Comparison of ENCODE assay signal across 10 cellular contexts in genomic region chr12:124463341-124463861, GRCh38.
DNase-seq lines count a peak whose midpoint lies in the region; ATAC-seq and TF ChIP-seq lines count a peak whose summit lies in the region.
"Had no signal": no experiment of that assay in that cellular context is flagged by ENCODE, and none has a peak within 500 bp of the region (broad histone marks: within the 10 kb centered on the region; RNA-seq: fewer than 3 reads in every experiment).

No MANE protein-coding gene starts in this region.

- H3K36me3 ChIP-seq in BLaER1 treated with 17β-estradiol and CSF1 and Interleukin-3, amounts not matched to agents 10 nM and 100 nM = peaks cover 48 to 75% (median 67%) of the 10 kb centered on the region in 11 experiments
- peaks cover 12 to 18% of the 10 kb centered on the region in 2 donors for H3K36me3 ChIP-seq in thyroid gland

- H3K27me3 ChIP-seq in BLaER1 treated with 17β-estradiol and CSF1 and Interleukin-3, amounts not matched to agents 10 nM and 100 nM = no peaks in the 10 kb centered on the region
- H3K27me3 ChIP-seq in thyroid gland = no peaks in the 10 kb centered on the region
- H3K27me3 ChIP-seq: brain microvascular endothelial cell, foreskin keratinocyte had no signal

- ATAC-seq in T-helper 17 cell = no peak
- ATAC-seq: foreskin keratinocyte had no signal

- H3K9ac ChIP-seq in BLaER1 treated with 17β-estradiol and CSF1 and Interleukin-3, amounts not matched to agents 10 nM and 100 nM = 0 out of 22 replicates have a peak overlapping the region, but pooled peaks of 1 of the 11 experiments have one; percentile 34

- H3K4me1 ChIP-seq in BLaER1 treated with 17β-estradiol and CSF1 and Interleukin-3, amounts not matched to agents 10 nM and 100 nM = peaks cover 44 to 63% (median 55%) of the 10 kb centered on the region in 10 experiments
- H3K4me1 ChIP-seq in thyroid gland = no peaks in the 10 kb centered on the region
- H3K4me1 ChIP-seq: foreskin keratinocyte had no signal

- peak overlapping the region; percentile 67 for H3K27ac Mint-ChIP-seq in T-helper 17 cell
- no peak overlapping the region for H3K27ac Mint-ChIP-seq in T-helper 2 cell treated with Interferon-gamma antibody and Interleukin-4, amounts not matched to agents 5 μg/mL and 100 μg/mL, for 36 hours
- H3K27ac Mint-ChIP-seq in activated T-helper 1 cell treated with anti-CD3 and anti-CD28 coated beads, Interleukin-12 subunit alpha, Interleukin-12 subunit beta, Interleukin-2, Interleukin-4 antibody, amounts not matched to agents 30 ng/mL and 10 ng/mL and 1 ng/mL, durations not matched to agents 14 hours and 24 hours and 36 hours = no peak overlapping the region

- H3K9me3 Mint-ChIP-seq in T-helper 2 cell treated with Interferon-gamma antibody and Interleukin-4, amounts not matched to agents 5 μg/mL and 100 μg/mL, for 36 hours = peaks cover 9% of the 10 kb centered on the region
- H3K9me3 Mint-ChIP-seq in activated T-helper 1 cell treated with anti-CD3 and anti-CD28 coated beads, Interleukin-12 subunit alpha, Interleukin-12 subunit beta, Interleukin-2, Interleukin-4 antibody, amounts not matched to agents 30 ng/mL and 10 ng/mL and 1 ng/mL, durations not matched to agents 14 hours and 24 hours and 36 hours = peaks cover 11% of the 10 kb centered on the region

- H3K27me3 Mint-ChIP-seq in T-helper 17 cell = no peaks in the 10 kb centered on the region
- H3K27me3 Mint-ChIP-seq in T-helper 2 cell treated with Interferon-gamma antibody and Interleukin-4, amounts not matched to agents 5 μg/mL and 100 μg/mL, for 36 hours (ENCODE audit: low read depth) = no peaks in the 10 kb centered on the region
- peaks cover 1% of the 10 kb centered on the region for H3K27me3 Mint-ChIP-seq in activated T-helper 1 cell treated with anti-CD3 and anti-CD28 coated beads, Interleukin-12 subunit alpha, Interleukin-12 subunit beta, Interleukin-2, Interleukin-4 antibody, amounts not matched to agents 30 ng/mL and 10 ng/mL and 1 ng/mL, durations not matched to agents 14 hours and 24 hours and 36 hours (ENCODE audit: insufficient read depth)

- peak overlapping the region in 1 of 10 experiments; percentile 26; a peak in 2 of 20 replicates for H3K4me3 ChIP-seq in BLaER1 treated with 17β-estradiol and CSF1 and Interleukin-3, amounts not matched to agents 10 nM and 100 nM
- no peak overlapping the region for H3K4me3 ChIP-seq in thyroid gland (replicated peaks in 1 of 3)

- peaks cover 78 to 91% (median 85%) of the 10 kb centered on the region in 11 experiments for H4K20me1 ChIP-seq in BLaER1 treated with 17β-estradiol and CSF1 and Interleukin-3, amounts not matched to agents 10 nM and 100 nM

- peak; percentile 89 for DNase-seq in NCI-H1417 treated with DMSO at 0.1 percent for 48 hours (lab: John Stamatoyannopoulos, UW)
- no peak for DNase-seq in T-helper 17 cell
- peak; percentile 66 for DNase-seq in medulla oblongata (ENCODE audit: extremely low spot score)
- DNase-seq in T-helper 2 cell treated with Interferon-gamma antibody and Interleukin-4, amounts not matched to agents 5 μg/mL and 100 μg/mL, for 36 hours (ENCODE audit: low spot score) = no peak
- no peak for DNase-seq in activated T-helper 1 cell treated with anti-CD3 and anti-CD28 coated beads, Interleukin-12 subunit alpha, Interleukin-12 subunit beta, Interleukin-2, Interleukin-4 antibody, amounts not matched to agents 30 ng/mL and 10 ng/mL and 1 ng/mL, durations not matched to agents 14 hours and 24 hours and 36 hours (ENCODE audit: low spot score)
- no peak for DNase-seq in NCI-H226
- DNase-seq in thyroid gland = no peak
- DNase-seq: foreskin keratinocyte had no signal

- 88 to 90% methylated on average over 11 to 21 of the region's 21 CpGs for WGBS in thyroid gland, 2 donors

- peak overlapping the region in 1 of 11 experiments; percentile 80; a peak in 1 of 22 replicates for H3K27ac ChIP-seq in BLaER1 treated with 17β-estradiol and CSF1 and Interleukin-3, amounts not matched to agents 10 nM and 100 nM
- no peak overlapping the region for H3K27ac ChIP-seq in thyroid gland
- H3K27ac ChIP-seq: brain microvascular endothelial cell, foreskin keratinocyte had no signal

- intact Hi-C loops in activated T-helper 1 cell treated with anti-CD3 and anti-CD28 coated beads, Interleukin-12 subunit alpha, Interleukin-12 subunit beta, Interleukin-2, Interleukin-4 antibody, amounts not matched to agents 30 ng/mL and 10 ng/mL and 1 ng/mL, durations not matched to agents 14 hours and 24 hours and 36 hours (cut with micrococcal nuclease) = no loop called here
- intact Hi-C loops in thyroid gland (cut with DNase I) = no loop called here

- TF ChIP-seq CTCF in thyroid gland (IDR thresholded peaks at IDR 0.05) = no peak

- H3K4me2 ChIP-seq in BLaER1 treated with 17β-estradiol and CSF1 and Interleukin-3, amounts not matched to agents 10 nM and 100 nM = peak overlapping the region; percentile 84 to 97 (median 93)

- H3K36me3 Mint-ChIP-seq in T-helper 17 cell (ENCODE audit: low read depth) = peaks cover 4% of the 10 kb centered on the region
- peaks cover 54% of the 10 kb centered on the region for H3K36me3 Mint-ChIP-seq in T-helper 2 cell treated with Interferon-gamma antibody and Interleukin-4, amounts not matched to agents 5 μg/mL and 100 μg/mL, for 36 hours (ENCODE audit: low read depth)
- H3K36me3 Mint-ChIP-seq in activated T-helper 1 cell treated with anti-CD3 and anti-CD28 coated beads, Interleukin-12 subunit alpha, Interleukin-12 subunit beta, Interleukin-2, Interleukin-4 antibody, amounts not matched to agents 30 ng/mL and 10 ng/mL and 1 ng/mL, durations not matched to agents 14 hours and 24 hours and 36 hours (ENCODE audit: low read depth) = peaks cover 40% of the 10 kb centered on the region

- peaks cover 4 to 16% (median 7%) of the 10 kb centered on the region in 11 experiments; a peak in 14 of 22 replicates for H3K9me3 ChIP-seq in BLaER1 treated with 17β-estradiol and CSF1 and Interleukin-3, amounts not matched to agents 10 nM and 100 nM (replicated peaks in 1 of 11)
- H3K9me3 ChIP-seq in T-helper 17 cell (ENCODE audit: control insufficient read depth, low read length, poor library complexity, severe bottlenecking) (no peaks in the 10 kb centered on the region), thyroid gland (no peaks in the 10 kb centered on the region)

- TF ChIP-seq POLR2A in thyroid gland (IDR thresholded peaks at IDR 0.05) = no peak

- H3K4me3 Mint-ChIP-seq in T-helper 17 cell = no peak overlapping the region
- H3K4me3 Mint-ChIP-seq in T-helper 2 cell treated with Interferon-gamma antibody and Interleukin-4, amounts not matched to agents 5 μg/mL and 100 μg/mL, for 36 hours = no peak overlapping the region
- no peak overlapping the region for H3K4me3 Mint-ChIP-seq in activated T-helper 1 cell treated with anti-CD3 and anti-CD28 coated beads, Interleukin-12 subunit alpha, Interleukin-12 subunit beta, Interleukin-2, Interleukin-4 antibody, amounts not matched to agents 30 ng/mL and 10 ng/mL and 1 ng/mL, durations not matched to agents 14 hours and 24 hours and 36 hours

- H3K4me1 Mint-ChIP-seq in T-helper 17 cell = peaks cover 29% of the 10 kb centered on the region
- H3K4me1 Mint-ChIP-seq in T-helper 2 cell treated with Interferon-gamma antibody and Interleukin-4, amounts not matched to agents 5 μg/mL and 100 μg/mL, for 36 hours (ENCODE audit: low read depth) = peaks cover 30% of the 10 kb centered on the region
- peaks cover 25% of the 10 kb centered on the region for H3K4me1 Mint-ChIP-seq in activated T-helper 1 cell treated with anti-CD3 and anti-CD28 coated beads, Interleukin-12 subunit alpha, Interleukin-12 subunit beta, Interleukin-2, Interleukin-4 antibody, amounts not matched to agents 30 ng/mL and 10 ng/mL and 1 ng/mL, durations not matched to agents 14 hours and 24 hours and 36 hours (ENCODE audit: low read depth)

Comparison
In these comparisons a context has a peak if more than half of its experiments do, and no peak if none do; other contexts are left out.
1. DNase-seq: peak in NCI-H1417 treated with DMSO at 0.1 percent for 48 hours (single experiment) and medulla oblongata (single experiment); none in T-helper 17 cell (0 of 3), T-helper 2 cell treated with Interferon-gamma antibody and Interleukin-4, amounts not matched to agents 5 μg/mL and 100 μg/mL, for 36 hours (single experiment), activated T-helper 1 cell treated with anti-CD3 and anti-CD28 coated beads, Interleukin-12 subunit alpha, Interleukin-12 subunit beta, Interleukin-2, Interleukin-4 antibody, amounts not matched to agents 30 ng/mL and 10 ng/mL and 1 ng/mL, durations not matched to agents 14 hours and 24 hours and 36 hours (single experiment), NCI-H226 (single experiment) and thyroid gland (0 of 2).